ENCODE assay signal across 13 cellular contexts in the genomic region with DNA sequence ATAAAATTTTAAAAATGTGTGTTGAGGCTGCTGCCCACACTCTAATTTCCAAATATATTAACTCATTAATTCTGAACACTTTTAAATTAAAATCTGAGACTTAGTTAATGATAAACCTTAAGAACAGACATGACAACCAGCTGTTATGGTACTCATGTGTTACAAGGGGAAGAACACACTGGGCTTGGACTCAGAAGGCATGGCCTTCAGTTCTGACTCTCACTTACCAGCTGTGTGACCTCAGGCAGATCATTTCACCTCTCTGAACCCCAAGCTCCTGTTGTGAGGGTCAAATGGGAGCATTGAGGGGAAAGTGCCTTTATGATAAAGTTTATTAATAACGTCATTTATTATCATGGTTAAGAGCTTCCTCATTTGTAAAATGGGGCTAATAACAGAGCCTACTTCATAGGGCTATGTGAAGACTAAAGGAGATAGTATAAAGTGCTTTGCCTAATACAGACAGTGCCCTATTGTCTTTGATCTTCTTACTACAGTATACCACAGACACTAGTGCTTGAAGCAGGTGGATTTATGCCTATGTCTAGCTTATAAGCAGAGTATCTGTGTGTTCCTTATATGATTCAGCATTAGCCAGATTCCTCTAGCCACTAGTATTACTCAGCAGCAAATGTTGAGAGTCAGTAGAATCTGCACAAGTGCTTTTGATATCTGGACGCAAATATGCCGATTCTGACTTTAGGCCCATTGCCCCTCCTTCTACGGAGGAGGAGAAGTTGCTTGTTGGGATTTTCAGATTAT.
A peak's percentile ranks its signal among the peaks of the same experiment; 100 is the strongest.
DNase-seq lines count a peak whose midpoint lies in the region; ATAC-seq and TF ChIP-seq lines count a peak whose summit lies in the region.
"Had no signal": no experiment of that assay in that cellular context is flagged by ENCODE, and none has a peak within 500 bp of the region (broad histone marks: within the 10 kb centered on the region; RNA-seq: fewer than 3 reads in every experiment).

No MANE protein-coding gene starts in this region.

- H3K4me1 Mint-ChIP-seq in activated CD4-positive, alpha-beta T cell treated with anti-CD3 and anti-CD28 coated beads, Interleukin-2, amount 10 ng/mL, durations not matched to agents 24 days and 14 days = peaks cover 3% of the 10 kb centered on the region
- H3K4me1 Mint-ChIP-seq in stimulated activated naive B cell treated with anti-CD40 and anti-IgM and Interleukin-4, amounts not matched to agents 10 μg/mL and 1 μg/mL and 100 μg/mL, for 72 hours = no peaks in the 10 kb centered on the region
- H3K4me1 Mint-ChIP-seq: activated naive CD4-positive, alpha-beta T cell treated with anti-CD3 and anti-CD28 coated beads, Interleukin-2, amount 10 ng/mL, durations not matched to agents 7 days and 5 days; central memory CD8-positive, alpha-beta T cell had no signal

- intact Hi-C loops in activated CD4-positive, alpha-beta T cell treated with anti-CD3 and anti-CD28 coated beads, Interleukin-2, amount 10 ng/mL, durations not matched to agents 24 days and 14 days (cut with micrococcal nuclease) = no loop called here

- no peak overlapping the region for H3K27ac Mint-ChIP-seq in activated CD4-positive, alpha-beta T cell treated with anti-CD3 and anti-CD28 coated beads, Interleukin-2, amount 10 ng/mL, durations not matched to agents 24 days and 14 days
- no peak overlapping the region for H3K27ac Mint-ChIP-seq in stimulated activated naive B cell treated with anti-CD40 and anti-IgM and Interleukin-4, amounts not matched to agents 10 μg/mL and 1 μg/mL and 100 μg/mL, for 72 hours
- H3K27ac Mint-ChIP-seq: activated CD4-positive, alpha-beta memory T cell treated with anti-CD3 and anti-CD28 coated beads for 36 hours; activated naive CD4-positive, alpha-beta T cell treated with anti-CD3 and anti-CD28 coated beads, Interleukin-2, amount 10 ng/mL, durations not matched to agents 7 days and 5 days; T-helper 1 cell treated with Interleukin-12 subunit alpha and Interleukin-12 subunit beta and Interleukin-4 antibody, amounts not matched to agents 30 μg/mL and 1 μg/mL, for 36 hours had no signal

- H3K4me3 Mint-ChIP-seq in activated CD4-positive, alpha-beta T cell treated with anti-CD3 and anti-CD28 coated beads, Interleukin-2, amount 10 ng/mL, durations not matched to agents 24 days and 14 days = no peak overlapping the region
- H3K4me3 Mint-ChIP-seq in stimulated activated naive B cell treated with anti-CD40 and anti-IgM and Interleukin-4, amounts not matched to agents 10 μg/mL and 1 μg/mL and 100 μg/mL, for 72 hours = no peak overlapping the region
- H3K4me3 Mint-ChIP-seq: activated CD4-positive, alpha-beta memory T cell treated with anti-CD3 and anti-CD28 coated beads for 36 hours; activated naive CD4-positive, alpha-beta T cell treated with anti-CD3 and anti-CD28 coated beads, Interleukin-2, amount 10 ng/mL, durations not matched to agents 7 days and 5 days; central memory CD8-positive, alpha-beta T cell; T-helper 1 cell treated with Interleukin-12 subunit alpha and Interleukin-12 subunit beta and Interleukin-4 antibody, amounts not matched to agents 30 μg/mL and 1 μg/mL, for 36 hours had no signal

- peaks cover 15% of the 10 kb centered on the region for H3K36me3 Mint-ChIP-seq in activated CD4-positive, alpha-beta T cell treated with anti-CD3 and anti-CD28 coated beads, Interleukin-2, amount 10 ng/mL, durations not matched to agents 24 days and 14 days (ENCODE audit: low read depth)
- peaks cover 0 to 13% of the 10 kb centered on the region in 2 donors for H3K36me3 Mint-ChIP-seq in stimulated activated naive B cell treated with anti-CD40 and anti-IgM and Interleukin-4, amounts not matched to agents 10 μg/mL and 1 μg/mL and 100 μg/mL, for 72 hours
- H3K36me3 Mint-ChIP-seq: activated naive CD4-positive, alpha-beta T cell treated with anti-CD3 and anti-CD28 coated beads, Interleukin-2, amount 10 ng/mL, durations not matched to agents 7 days and 5 days had no signal

- no peak for TF ChIP-seq CTCF in epithelial cell of esophagus (IDR thresholded peaks at IDR 0.05; ENCODE audit: insufficient read depth, low read depth, low read length, missing control alignments)

- DNase-seq in epithelial cell of esophagus (ENCODE audit: low read depth) (peak; percentile 41), DMS53 (lab: John Stamatoyannopoulos, UW) (no peak), left lobe of liver (ENCODE audit: low spot score) (no peak)
- no peak for DNase-seq in activated CD4-positive, alpha-beta T cell treated with anti-CD3 and anti-CD28 coated beads, Interleukin-2, amount 10 ng/mL, durations not matched to agents 24 days and 14 days
- DNase-seq in stimulated activated naive B cell treated with anti-CD40 and anti-IgM and Interleukin-4, amounts not matched to agents 10 μg/mL and 1 μg/mL and 100 μg/mL, for 72 hours = no peak
- DNase-seq: activated CD4-positive, alpha-beta memory T cell treated with anti-CD3 and anti-CD28 coated beads for 36 hours; activated naive CD4-positive, alpha-beta T cell treated with anti-CD3 and anti-CD28 coated beads, Interleukin-2, amount 10 ng/mL, durations not matched to agents 7 days and 5 days; stimulated activated CD4-positive, alpha-beta T cell treated with anti-CD3 and anti-CD28 coated beads, Interleukin-1b, Interleukin-23, amount 100 ng/mL, for 48 hours had no signal

- no peaks in the 10 kb centered on the region for H3K27me3 Mint-ChIP-seq in activated CD4-positive, alpha-beta T cell treated with anti-CD3 and anti-CD28 coated beads, Interleukin-2, amount 10 ng/mL, durations not matched to agents 24 days and 14 days
- no peaks in the 10 kb centered on the region for H3K27me3 Mint-ChIP-seq in stimulated activated naive B cell treated with anti-CD40 and anti-IgM and Interleukin-4, amounts not matched to agents 10 μg/mL and 1 μg/mL and 100 μg/mL, for 72 hours
- H3K27me3 Mint-ChIP-seq: activated CD4-positive, alpha-beta memory T cell treated with anti-CD3 and anti-CD28 coated beads for 36 hours; activated naive CD4-positive, alpha-beta T cell treated with anti-CD3 and anti-CD28 coated beads, Interleukin-2, amount 10 ng/mL, durations not matched to agents 7 days and 5 days; central memory CD8-positive, alpha-beta T cell had no signal

- no peaks in the 10 kb centered on the region for H3K9me3 Mint-ChIP-seq in activated CD4-positive, alpha-beta T cell treated with anti-CD3 and anti-CD28 coated beads, Interleukin-2, amount 10 ng/mL, durations not matched to agents 24 days and 14 days
- peaks cover 0 to 3% of the 10 kb centered on the region in 2 donors for H3K9me3 Mint-ChIP-seq in stimulated activated naive B cell treated with anti-CD40 and anti-IgM and Interleukin-4, amounts not matched to agents 10 μg/mL and 1 μg/mL and 100 μg/mL, for 72 hours
- H3K9me3 Mint-ChIP-seq: activated CD4-positive, alpha-beta memory T cell treated with anti-CD3 and anti-CD28 coated beads for 36 hours; activated naive CD4-positive, alpha-beta T cell treated with anti-CD3 and anti-CD28 coated beads, Interleukin-2, amount 10 ng/mL, durations not matched to agents 7 days and 5 days; central memory CD8-positive, alpha-beta T cell had no signal

- ATAC-seq in GM18873 (IDR thresholded peaks at IDR 0.05; ENCODE audit: low FRiP score, unreplicated experiment) (peak; percentile 55), GM21717 (IDR thresholded peaks at IDR 0.05; ENCODE audit: unreplicated experiment) (peak; percentile 50), HG03135 (IDR thresholded peaks at IDR 0.05; ENCODE audit: unreplicated experiment) (peak; percentile 62), left lobe of liver (no peak)
- ATAC-seq in stimulated activated naive B cell treated with anti-CD40 and anti-IgM and Interleukin-4, amounts not matched to agents 10 μg/mL and 1 μg/mL and 100 μg/mL, for 72 hours (replicated peaks) = no peak

- no peak overlapping the region for H3K4me3 ChIP-seq in epithelial cell of esophagus (ENCODE audit: low read length)

Comparison
In these comparisons a context has a peak if more than half of its experiments do, and no peak if none do; other contexts are left out.
1. ATAC-seq: peak in GM18873 (single experiment), GM21717 (single experiment) and HG03135 (single experiment); none in stimulated activated naive B cell treated with anti-CD40 and anti-IgM and Interleukin-4, amounts not matched to agents 10 μg/mL and 1 μg/mL and 100 μg/mL, for 72 hours (0 of 2) and left lobe of liver (single experiment).